Comparison of ENCODE assay signal across 22 cellular contexts in genomic region chr5:6236170-6236793, GRCh38.
"Had no signal": no experiment of that assay in that cellular context is flagged by ENCODE, and none has a peak within 500 bp of the region (broad histone marks: within the 10 kb centered on the region; RNA-seq: fewer than 3 reads in every experiment).

No MANE protein-coding gene starts in this region.

- H3K27ac ChIP-seq: cardiac muscle cell, gastroesophageal sphincter, pancreas, psoas muscle, right atrium auricular region, spleen, thoracic aorta, upper lobe of left lung had no signal

- DNase-seq: activated B cell treated with CpG ODN at 0.5 μM for 24 hours; activated CD4-positive, alpha-beta memory T cell treated with anti-CD3 and anti-CD28 coated beads for 36 hours; activated CD4-positive, alpha-beta T cell treated with anti-CD3 and anti-CD28 coated beads for 36 hours; activated effector memory CD4-positive, alpha-beta T cell treated with anti-CD3 and anti-CD28 coated beads, Interleukin-2, amount 50 U/mL, for 16 hours; activated naive CD4-positive, alpha-beta T cell treated with anti-CD3 and anti-CD28 coated beads, Interleukin-2, amount 10 ng/mL, durations not matched to agents 7 days and 5 days; activated T-cell treated with anti-CD3 and anti-CD28 coated beads, Interleukin-2, amount 50 U/mL, for 72 hours; amygdala; cortex of kidney; erythroblast; left cardiac atrium; nephron progenitor cell; pancreas; psoas muscle; spleen; stimulated activated CD4-positive, alpha-beta T cell treated with anti-CD3 and anti-CD28 coated beads, Interleukin-4, amount 100 ng/mL, for 1 hour; stimulated activated naive CD4-positive, alpha-beta T cell; T1000; upper lobe of left lung had no signal

- H3K4me3 ChIP-seq: cardiac muscle cell, gastroesophageal sphincter, pancreas, psoas muscle, right atrium auricular region, spleen, thoracic aorta, upper lobe of left lung had no signal

- H3K27me3 ChIP-seq: cardiac muscle cell, gastroesophageal sphincter, pancreas, right atrium auricular region, spleen, upper lobe of left lung had no signal

- H3K9me3 ChIP-seq: thoracic aorta, upper lobe of left lung had no signal

- H3K4me1 ChIP-seq: gastroesophageal sphincter, pancreas, psoas muscle, right atrium auricular region, spleen, upper lobe of left lung had no signal

- ATAC-seq: activated CD4-positive, alpha-beta T cell treated with anti-CD3 and anti-CD28 coated beads for 36 hours; activated T-cell treated with anti-CD3 and anti-CD28 coated beads, Interleukin-2, amount 50 U/mL, for 72 hours; gastroesophageal sphincter; left cardiac atrium; pancreas; psoas muscle had no signal

- H3K36me3 ChIP-seq: cardiac muscle cell, gastroesophageal sphincter, pancreas, right atrium auricular region, spleen, thoracic aorta, upper lobe of left lung had no signal
